In the genomic region with DNA sequence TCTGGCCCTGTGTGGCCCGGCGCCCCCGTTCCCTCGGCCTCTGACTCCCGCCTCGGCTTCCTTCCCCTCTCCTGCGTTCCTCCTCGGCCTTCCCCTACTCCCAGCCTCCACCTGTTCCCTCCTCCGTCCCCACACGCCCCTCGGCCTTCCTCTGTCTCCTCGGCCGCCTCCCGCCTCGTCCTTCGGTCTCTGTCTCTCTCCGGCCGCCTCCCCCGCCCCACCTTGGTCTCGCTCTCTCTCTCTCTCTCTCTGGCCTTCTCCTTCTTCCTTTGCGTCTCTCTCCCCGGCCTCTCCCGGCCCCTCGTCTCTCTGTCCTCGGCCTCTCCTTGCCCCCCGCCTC, we compare ENCODE assay signal across 8 cellular contexts. TPM values are rescaled to one million over a fixed set of nuclear protein-coding genes. Genes with fewer than 3 reads are reported as not detected.
DNase-seq lines count a peak whose midpoint lies in the region; ATAC-seq, FAIRE-seq and TF ChIP-seq lines count a peak whose summit lies in the region.

No MANE protein-coding gene starts in this region.

- H3K27me3 ChIP-seq in CD4-positive, CD25-positive, alpha-beta regulatory T cell (ENCODE audit: control insufficient read depth, insufficient read depth, low read length): no peaks in the 10 kb centered on the region
- H3K27me3 ChIP-seq in body of pancreas (no peaks in the 10 kb centered on the region), lung (ENCODE audit: control insufficient read depth, insufficient read depth) (no peaks in the 10 kb centered on the region)

- WGBS in body of pancreas, 2 donors: 0 to 1% methylated on average over 23 to 26 of the region's 26 CpGs
- 1 to 2% methylated on average over 15 to 26 of the region's 26 CpGs for WGBS in lung, 2 donors

- no peak for ATAC-seq in CD4-positive, CD25-positive, alpha-beta regulatory T cell (ENCODE audit: low read depth in 2 of 2)
- ATAC-seq in GM19452 (IDR thresholded peaks at IDR 0.05; ENCODE audit: unreplicated experiment) (peak; percentile 32), body of pancreas (peak; percentile 24), lung (ENCODE audit: insufficient read depth, low FRiP score) (no peak)

- TF ChIP-seq CTCF in body of pancreas (IDR thresholded peaks at IDR 0.05) (no peak), lung (IDR thresholded peaks at IDR 0.05; ENCODE audit: control extremely low read depth, extremely low read depth) (no peak)

- peaks cover 33% of the 10 kb centered on the region for H3K4me1 ChIP-seq in CD4-positive, CD25-positive, alpha-beta regulatory T cell (ENCODE audit: control insufficient read depth, insufficient read depth, low read length, poor library complexity, severe bottlenecking)
- H3K4me1 ChIP-seq in body of pancreas (peaks cover 63% of the 10 kb centered on the region), lung (ENCODE audit: control insufficient read depth in 2 of 2, insufficient read depth in 2 of 2, low read length in 2 of 2) (peaks cover 11 to 14% of the 10 kb centered on the region in 2 donors)

- intact Hi-C loops in body of pancreas (cut with DNase I): no loop called here

- no peak overlapping the region for H3K4me3 ChIP-seq in CD4-positive, CD25-positive, alpha-beta regulatory T cell (ENCODE audit: low read depth, low read length)
- peak overlapping the region; percentile 84 for H3K4me3 ChIP-seq in Jurkat, Clone E6-1 (ENCODE audit: low read length)
- H3K4me3 ChIP-seq in body of pancreas (peak overlapping the region; percentile 59 to 73), lung (peak overlapping the region; percentile 92)

- peaks cover 14 to 44% (median 22%) of the 10 kb centered on the region in 4 donors for H3K4me1 Mint-ChIP-seq in CD4-positive, CD25-positive, alpha-beta regulatory T cell

- DNase-seq in CD4-positive, CD25-positive, alpha-beta regulatory T cell: no peak
- no peak for DNase-seq in Jurkat, Clone E6-1 (ENCODE audit: low read depth, low spot score)
- DNase-seq in body of pancreas (no peak), lung (ENCODE audit: low spot score) (no peak), NCI-H1930 (lab: John Stamatoyannopoulos, UW) (no peak), GM12891 (ENCODE audit: insufficient read length, low spot score) (no peak), ecto neural progenitor cell (ENCODE audit: low spot score) (no peak)

- no peak for FAIRE-seq in GM12891 (lab: Jason Lieb, UNC)

- no peaks in the 10 kb centered on the region for H3K9me3 Mint-ChIP-seq in CD4-positive, CD25-positive, alpha-beta regulatory T cell

- TF ChIP-seq POLR2A in body of pancreas (IDR thresholded peaks at IDR 0.05) (no peak), GM12891 (IDR thresholded peaks at IDR 0.05; ENCODE audit: low read depth, low read length) (no peak)

- H3K9me3 ChIP-seq in CD4-positive, CD25-positive, alpha-beta regulatory T cell (ENCODE audit: control insufficient read depth in 2 of 2, low read length in 2 of 2): no peaks in the 10 kb centered on the region
- no peaks in the 10 kb centered on the region for H3K9me3 ChIP-seq in body of pancreas
- H3K9me3 ChIP-seq in lung (ENCODE audit: control insufficient read depth in 2 of 2, insufficient read depth in 1 of 2, low read length in 1 of 2): no peaks in the 10 kb centered on the region

- peaks cover 15% of the 10 kb centered on the region for H3K36me3 Mint-ChIP-seq in CD4-positive, CD25-positive, alpha-beta regulatory T cell

- peak overlapping the region; percentile 80 for H3K27ac ChIP-seq in CD4-positive, CD25-positive, alpha-beta regulatory T cell (ENCODE audit: insufficient read depth, low read length, poor library complexity, severe bottlenecking)
- H3K27ac ChIP-seq in body of pancreas (peak overlapping the region; percentile 78 to 92 (median 86)), lung (ENCODE audit: low read depth in 1 of 2, low read length in 1 of 2) (peak overlapping the region; percentile 87 to 95)

- H3K36me3 ChIP-seq in CD4-positive, CD25-positive, alpha-beta regulatory T cell (ENCODE audit: control insufficient read depth, insufficient read depth, low read length): peaks cover 12% of the 10 kb centered on the region
- no peaks in the 10 kb centered on the region for H3K36me3 ChIP-seq in body of pancreas (replicated peaks in 1 of 2; ENCODE audit: insufficient read depth in 1 of 2, low read depth in 2 of 2)
- H3K36me3 ChIP-seq in lung (ENCODE audit: control insufficient read depth in 2 of 2, insufficient read depth in 2 of 2, low read length in 2 of 2): peaks cover 0 to 10% of the 10 kb centered on the region in 2 donors

- peak overlapping the region; percentile 60 to 96 (median 92) for H3K4me3 Mint-ChIP-seq in CD4-positive, CD25-positive, alpha-beta regulatory T cell

- peak overlapping the region; percentile 86 to 97 (median 88) for H3K27ac Mint-ChIP-seq in CD4-positive, CD25-positive, alpha-beta regulatory T cell

- H3K27me3 Mint-ChIP-seq in CD4-positive, CD25-positive, alpha-beta regulatory T cell: no peaks in the 10 kb centered on the region

TF ChIP-seq in GM12891, 5 proteins besides CTCF, POLR2A, EP300 and RAD21:
- no peak for TF ChIP-seq SPI1 (IDR thresholded peaks at IDR 0.05; ENCODE audit: low read depth, low read length)
- TF ChIP-seq POLR2AphosphoS5 (IDR thresholded peaks at IDR 0.05; ENCODE audit: low read depth, low read length): no peak
- no peak for TF ChIP-seq POU2F2 (IDR thresholded peaks at IDR 0.05; ENCODE audit: low read depth, low read length)
- no peak for TF ChIP-seq TAF1 (IDR thresholded peaks at IDR 0.05; ENCODE audit: low read depth, low read length)
- no peak for TF ChIP-seq PAX5 (IDR thresholded peaks at IDR 0.05; ENCODE audit: insufficient read depth, low read length, severe bottlenecking)

RNA-seq across cellular contexts. Expression of a gene that starts 0.6 kb away (rescaled TPM):
- 67.8 TPM for total RNA-seq in CD4-positive, CD25-positive, alpha-beta regulatory T cell
- polyA plus RNA-seq in CD4-positive, CD25-positive, alpha-beta regulatory T cell: 10 to 100 TPM; 23.9 to 30.8 (median 28.4) TPM
- polyA plus RNA-seq in Jurkat, Clone E6-1 (2012; ENCODE audit: insufficient read depth, insufficient read length): 50.2 TPM
- 10 to 100 TPM; 34.8 to 42.2 TPM for total RNA-seq in body of pancreas
- 10 to 100 TPM; 34.1 to 39.9 TPM for total RNA-seq in lung
- polyA plus RNA-seq in lung: 10 to 100 TPM; 40.1 to 41.8 TPM
- polyA plus RNA-seq in GM12891 (2012; ENCODE audit: low read depth, missing spikeins): 27.1 TPM

RNA-seq across cellular contexts. Expression of a gene that starts 44.7 kb away (rescaled TPM):
- total RNA-seq in CD4-positive, CD25-positive, alpha-beta regulatory T cell: 90.0 TPM
- polyA plus RNA-seq in CD4-positive, CD25-positive, alpha-beta regulatory T cell: 10 to 100 TPM; 46.8 to 56.1 (median 53.7) TPM
- polyA plus RNA-seq in Jurkat, Clone E6-1 (2012; ENCODE audit: insufficient read depth, insufficient read length): 87.2 TPM
- 100 to 1,000 TPM in 1 of 2 donors, 10 to 100 TPM in 1; 75.8 to 122 TPM for total RNA-seq in body of pancreas
- 100 to 1,000 TPM; 133 to 349 TPM for total RNA-seq in lung
- 10 to 100 TPM; 69.6 to 74.4 TPM for polyA plus RNA-seq in lung
- polyA plus RNA-seq in GM12891 (2012; ENCODE audit: low read depth, missing spikeins): 60.4 TPM

Comparison
In these comparisons a context has a peak if more than half of its experiments do, and no peak if none do; other contexts are left out.
1. ATAC-seq: peak in GM19452 (single experiment) and body of pancreas (single experiment); none in CD4-positive, CD25-positive, alpha-beta regulatory T cell (0 of 2) and lung (single experiment).
2. Peak in every context shown above with its lines, with median percentiles within 50 percentile points of each other: H3K27ac ChIP-seq.